In genomic region chr13:20525601-20526544, GRCh38 we compare ENCODE assay signal across 1 cellular context.
TF ChIP-seq lines count a peak whose summit lies in the region.

A gene with protein sequence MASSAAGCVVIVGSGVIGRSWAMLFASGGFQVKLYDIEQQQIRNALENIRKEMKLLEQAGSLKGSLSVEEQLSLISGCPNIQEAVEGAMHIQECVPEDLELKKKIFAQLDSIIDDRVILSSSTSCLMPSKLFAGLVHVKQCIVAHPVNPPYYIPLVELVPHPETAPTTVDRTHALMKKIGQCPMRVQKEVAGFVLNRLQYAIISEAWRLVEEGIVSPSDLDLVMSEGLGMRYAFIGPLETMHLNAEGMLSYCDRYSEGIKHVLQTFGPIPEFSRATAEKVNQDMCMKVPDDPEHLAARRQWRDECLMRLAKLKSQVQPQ (minus strand): TSS chr13:20525857. CDS start chr13:20525794, 63 bp downstream.

TF ChIP-seq in HepG2, 621 proteins besides CTCF, POLR2A, EP300 and RAD21 (continued from another document and continues in another):
- TF ChIP-seq, protein P1, sequence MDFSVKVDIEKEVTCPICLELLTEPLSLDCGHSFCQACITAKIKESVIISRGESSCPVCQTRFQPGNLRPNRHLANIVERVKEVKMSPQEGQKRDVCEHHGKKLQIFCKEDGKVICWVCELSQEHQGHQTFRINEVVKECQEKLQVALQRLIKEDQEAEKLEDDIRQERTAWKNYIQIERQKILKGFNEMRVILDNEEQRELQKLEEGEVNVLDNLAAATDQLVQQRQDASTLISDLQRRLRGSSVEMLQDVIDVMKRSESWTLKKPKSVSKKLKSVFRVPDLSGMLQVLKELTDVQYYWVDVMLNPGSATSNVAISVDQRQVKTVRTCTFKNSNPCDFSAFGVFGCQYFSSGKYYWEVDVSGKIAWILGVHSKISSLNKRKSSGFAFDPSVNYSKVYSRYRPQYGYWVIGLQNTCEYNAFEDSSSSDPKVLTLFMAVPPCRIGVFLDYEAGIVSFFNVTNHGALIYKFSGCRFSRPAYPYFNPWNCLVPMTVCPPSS (IDR thresholded peaks at IDR 0.05): no peak
- no peak for TF ChIP-seq KDM1A (CRISPR knock-in tag; IDR thresholded peaks at IDR 0.05)
- 0 out of 2 replicates have a peak, but pooled peaks have one; percentile 13 for TF ChIP-seq ZNF724P (CRISPR knock-in tag; IDR thresholded peaks at IDR 0.05; ENCODE audit: borderline replicate concordance)
- TF ChIP-seq MAZ (IDR thresholded peaks at IDR 0.05; ENCODE audit: borderline replicate concordance, low read depth, low read length): no peak; the same call in 1 of the 2 replicates
- TF ChIP-seq MAZ (CRISPR knock-in tag; IDR thresholded peaks at IDR 0.05; ENCODE audit: low read depth): peak; percentile 85
- TF ChIP-seq, protein P2, sequence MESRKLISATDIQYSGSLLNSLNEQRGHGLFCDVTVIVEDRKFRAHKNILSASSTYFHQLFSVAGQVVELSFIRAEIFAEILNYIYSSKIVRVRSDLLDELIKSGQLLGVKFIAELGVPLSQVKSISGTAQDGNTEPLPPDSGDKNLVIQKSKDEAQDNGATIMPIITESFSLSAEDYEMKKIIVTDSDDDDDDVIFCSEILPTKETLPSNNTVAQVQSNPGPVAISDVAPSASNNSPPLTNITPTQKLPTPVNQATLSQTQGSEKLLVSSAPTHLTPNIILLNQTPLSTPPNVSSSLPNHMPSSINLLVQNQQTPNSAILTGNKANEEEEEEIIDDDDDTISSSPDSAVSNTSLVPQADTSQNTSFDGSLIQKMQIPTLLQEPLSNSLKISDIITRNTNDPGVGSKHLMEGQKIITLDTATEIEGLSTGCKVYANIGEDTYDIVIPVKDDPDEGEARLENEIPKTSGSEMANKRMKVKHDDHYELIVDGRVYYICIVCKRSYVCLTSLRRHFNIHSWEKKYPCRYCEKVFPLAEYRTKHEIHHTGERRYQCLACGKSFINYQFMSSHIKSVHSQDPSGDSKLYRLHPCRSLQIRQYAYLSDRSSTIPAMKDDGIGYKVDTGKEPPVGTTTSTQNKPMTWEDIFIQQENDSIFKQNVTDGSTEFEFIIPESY (CRISPR knock-in tag; IDR thresholded peaks at IDR 0.05): no peak
- no peak for TF ChIP-seq SMAD1 (CRISPR knock-in tag; IDR thresholded peaks at IDR 0.05; ENCODE audit: borderline replicate concordance, low read depth)
- TF ChIP-seq SNAI1 (CRISPR knock-in tag; IDR thresholded peaks at IDR 0.05; ENCODE audit: borderline replicate concordance): no peak
- TF ChIP-seq SP5 (CRISPR knock-in tag; IDR thresholded peaks at IDR 0.05; ENCODE audit: borderline replicate concordance, low read depth): no peak
- TF ChIP-seq RBM39 (IDR thresholded peaks at IDR 0.05; ENCODE audit: low read depth, low read length, poor library complexity, severe bottlenecking): no peak
- TF ChIP-seq, protein P3, sequence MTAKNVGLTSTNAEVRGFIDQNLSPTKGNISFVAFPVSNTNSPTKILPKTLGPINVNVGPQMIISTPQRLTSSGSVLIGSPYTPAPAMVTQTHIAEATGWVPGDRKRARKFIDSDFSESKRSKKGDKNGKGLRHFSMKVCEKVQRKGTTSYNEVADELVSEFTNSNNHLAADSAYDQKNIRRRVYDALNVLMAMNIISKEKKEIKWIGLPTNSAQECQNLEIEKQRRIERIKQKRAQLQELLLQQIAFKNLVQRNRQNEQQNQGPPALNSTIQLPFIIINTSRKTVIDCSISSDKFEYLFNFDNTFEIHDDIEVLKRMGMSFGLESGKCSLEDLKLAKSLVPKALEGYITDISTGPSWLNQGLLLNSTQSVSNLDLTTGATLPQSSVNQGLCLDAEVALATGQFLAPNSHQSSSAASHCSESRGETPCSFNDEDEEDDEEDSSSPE (CRISPR knock-in tag; IDR thresholded peaks at IDR 0.05): peak; percentile 52
- TF ChIP-seq ZNF562 (CRISPR knock-in tag; IDR thresholded peaks at IDR 0.05; ENCODE audit: borderline replicate concordance): no peak
- peak; percentile 77; the same call in 1 of the 2 replicates for TF ChIP-seq E2F2 (CRISPR knock-in tag; IDR thresholded peaks at IDR 0.05; ENCODE audit: borderline replicate concordance)
- TF ChIP-seq, protein P4, sequence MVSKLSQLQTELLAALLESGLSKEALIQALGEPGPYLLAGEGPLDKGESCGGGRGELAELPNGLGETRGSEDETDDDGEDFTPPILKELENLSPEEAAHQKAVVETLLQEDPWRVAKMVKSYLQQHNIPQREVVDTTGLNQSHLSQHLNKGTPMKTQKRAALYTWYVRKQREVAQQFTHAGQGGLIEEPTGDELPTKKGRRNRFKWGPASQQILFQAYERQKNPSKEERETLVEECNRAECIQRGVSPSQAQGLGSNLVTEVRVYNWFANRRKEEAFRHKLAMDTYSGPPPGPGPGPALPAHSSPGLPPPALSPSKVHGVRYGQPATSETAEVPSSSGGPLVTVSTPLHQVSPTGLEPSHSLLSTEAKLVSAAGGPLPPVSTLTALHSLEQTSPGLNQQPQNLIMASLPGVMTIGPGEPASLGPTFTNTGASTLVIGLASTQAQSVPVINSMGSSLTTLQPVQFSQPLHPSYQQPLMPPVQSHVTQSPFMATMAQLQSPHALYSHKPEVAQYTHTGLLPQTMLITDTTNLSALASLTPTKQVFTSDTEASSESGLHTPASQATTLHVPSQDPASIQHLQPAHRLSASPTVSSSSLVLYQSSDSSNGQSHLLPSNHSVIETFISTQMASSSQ (IDR thresholded peaks at IDR 0.05; ENCODE audit: low read depth): peak; percentile 40; the same call in 1 of the 2 replicates
- TF ChIP-seq, protein P4 (CRISPR knock-in tag; IDR thresholded peaks at IDR 0.05; ENCODE audit: borderline replicate concordance): no peak
- no peak for TF ChIP-seq REL (CRISPR knock-in tag; conservative IDR thresholded peaks at IDR 0.05)
- TF ChIP-seq MIER2 (CRISPR knock-in tag; IDR thresholded peaks at IDR 0.05): no peak
- 0 out of 2 replicates have a peak, but pooled peaks have one; percentile 16 for TF ChIP-seq JUND (CRISPR knock-in tag; IDR thresholded peaks at IDR 0.05)
- no peak for TF ChIP-seq GPN1 (CRISPR knock-in tag; IDR thresholded peaks at IDR 0.05; ENCODE audit: borderline replicate concordance)
- TF ChIP-seq SMARCC2 (IDR thresholded peaks at IDR 0.05): no peak
- no peak for TF ChIP-seq REXO4 (CRISPR knock-in tag; IDR thresholded peaks at IDR 0.05; ENCODE audit: borderline replicate concordance)
- TF ChIP-seq NRL (CRISPR knock-in tag; IDR thresholded peaks at IDR 0.05; ENCODE audit: borderline replicate concordance): 0 out of 2 replicates have a peak, but pooled peaks have one; percentile 20
- no peak for TF ChIP-seq TRIM24 (CRISPR knock-in tag; IDR thresholded peaks at IDR 0.05)
- TF ChIP-seq ZNF552 (CRISPR knock-in tag; IDR thresholded peaks at IDR 0.05; ENCODE audit: borderline replicate concordance): no peak
- TF ChIP-seq HOXA5 (CRISPR knock-in tag; IDR thresholded peaks at IDR 0.05): peak; percentile 53; the same call in 1 of the 2 replicates
- no peak for TF ChIP-seq ZNF383 (CRISPR knock-in tag; IDR thresholded peaks at IDR 0.05; ENCODE audit: borderline replicate concordance)
- no peak for TF ChIP-seq PCBP2 (optimal IDR thresholded peaks at IDR 0.05; ENCODE audit: low read depth, low read length, poor library complexity, severe bottlenecking)
- no peak for TF ChIP-seq STAT5B (CRISPR knock-in tag; IDR thresholded peaks at IDR 0.05)
- TF ChIP-seq ZNF839 (CRISPR knock-in tag; IDR thresholded peaks at IDR 0.05; ENCODE audit: borderline replicate concordance): 0 out of 2 replicates have a peak, but pooled peaks have one; percentile 27
- no peak for TF ChIP-seq ZFP36L2 (CRISPR knock-in tag; IDR thresholded peaks at IDR 0.05)
- peak; percentile 41; the same call in 1 of the 2 replicates for TF ChIP-seq ELF1 (CRISPR knock-in tag; IDR thresholded peaks at IDR 0.05)
- TF ChIP-seq CENPX (CRISPR knock-in tag; IDR thresholded peaks at IDR 0.05): no peak
- no peak for TF ChIP-seq ZFP62 (CRISPR knock-in tag; IDR thresholded peaks at IDR 0.05)
- TF ChIP-seq SRSF4 (IDR thresholded peaks at IDR 0.05; ENCODE audit: low read depth, low read length, poor library complexity, severe bottlenecking): no peak
- TF ChIP-seq GTF3A (CRISPR knock-in tag; conservative IDR thresholded peaks at IDR 0.05): no peak
- TF ChIP-seq CREM (IDR thresholded peaks at IDR 0.05): peak; percentile 20; the same call in 1 of the 2 replicates
- no peak for TF ChIP-seq CREM (CRISPR knock-in tag; IDR thresholded peaks at IDR 0.05)
- no peak for TF ChIP-seq HMG20A (CRISPR knock-in tag; IDR thresholded peaks at IDR 0.05; ENCODE audit: borderline replicate concordance)
- no peak for TF ChIP-seq ZNF543 (CRISPR knock-in tag; IDR thresholded peaks at IDR 0.05)
- TF ChIP-seq XRCC5 (optimal IDR thresholded peaks at IDR 0.05; ENCODE audit: low read length): no peak
- no peak; the same call in 1 of the 2 replicates for TF ChIP-seq ZNF510 (CRISPR knock-in tag; IDR thresholded peaks at IDR 0.05; ENCODE audit: low read depth)
- no peak for TF ChIP-seq ZMYM3 (CRISPR knock-in tag; IDR thresholded peaks at IDR 0.05)
- peak; percentile 33; the same call in 1 of the 2 replicates for TF ChIP-seq HNF4A (CRISPR knock-in tag; IDR thresholded peaks at IDR 0.05)
- TF ChIP-seq SIX4 (CRISPR knock-in tag; IDR thresholded peaks at IDR 0.05): no peak
- TF ChIP-seq, protein P5, sequence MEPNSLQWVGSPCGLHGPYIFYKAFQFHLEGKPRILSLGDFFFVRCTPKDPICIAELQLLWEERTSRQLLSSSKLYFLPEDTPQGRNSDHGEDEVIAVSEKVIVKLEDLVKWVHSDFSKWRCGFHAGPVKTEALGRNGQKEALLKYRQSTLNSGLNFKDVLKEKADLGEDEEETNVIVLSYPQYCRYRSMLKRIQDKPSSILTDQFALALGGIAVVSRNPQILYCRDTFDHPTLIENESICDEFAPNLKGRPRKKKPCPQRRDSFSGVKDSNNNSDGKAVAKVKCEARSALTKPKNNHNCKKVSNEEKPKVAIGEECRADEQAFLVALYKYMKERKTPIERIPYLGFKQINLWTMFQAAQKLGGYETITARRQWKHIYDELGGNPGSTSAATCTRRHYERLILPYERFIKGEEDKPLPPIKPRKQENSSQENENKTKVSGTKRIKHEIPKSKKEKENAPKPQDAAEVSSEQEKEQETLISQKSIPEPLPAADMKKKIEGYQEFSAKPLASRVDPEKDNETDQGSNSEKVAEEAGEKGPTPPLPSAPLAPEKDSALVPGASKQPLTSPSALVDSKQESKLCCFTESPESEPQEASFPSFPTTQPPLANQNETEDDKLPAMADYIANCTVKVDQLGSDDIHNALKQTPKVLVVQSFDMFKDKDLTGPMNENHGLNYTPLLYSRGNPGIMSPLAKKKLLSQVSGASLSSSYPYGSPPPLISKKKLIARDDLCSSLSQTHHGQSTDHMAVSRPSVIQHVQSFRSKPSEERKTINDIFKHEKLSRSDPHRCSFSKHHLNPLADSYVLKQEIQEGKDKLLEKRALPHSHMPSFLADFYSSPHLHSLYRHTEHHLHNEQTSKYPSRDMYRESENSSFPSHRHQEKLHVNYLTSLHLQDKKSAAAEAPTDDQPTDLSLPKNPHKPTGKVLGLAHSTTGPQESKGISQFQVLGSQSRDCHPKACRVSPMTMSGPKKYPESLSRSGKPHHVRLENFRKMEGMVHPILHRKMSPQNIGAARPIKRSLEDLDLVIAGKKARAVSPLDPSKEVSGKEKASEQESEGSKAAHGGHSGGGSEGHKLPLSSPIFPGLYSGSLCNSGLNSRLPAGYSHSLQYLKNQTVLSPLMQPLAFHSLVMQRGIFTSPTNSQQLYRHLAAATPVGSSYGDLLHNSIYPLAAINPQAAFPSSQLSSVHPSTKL (CRISPR knock-in tag; IDR thresholded peaks at IDR 0.05): peak; percentile 48
- no peak for TF ChIP-seq NCOA5 (CRISPR knock-in tag; IDR thresholded peaks at IDR 0.05)
- no peak for TF ChIP-seq ZNF180 (CRISPR knock-in tag; IDR thresholded peaks at IDR 0.05; ENCODE audit: borderline replicate concordance, low read depth)
- peak; percentile 51; the same call in 1 of the 2 replicates for TF ChIP-seq RARA (CRISPR knock-in tag; IDR thresholded peaks at IDR 0.05)
- 0 out of 2 replicates have a peak, but pooled peaks have one; percentile 21 for TF ChIP-seq ZSCAN31 (CRISPR knock-in tag; IDR thresholded peaks at IDR 0.05; ENCODE audit: low read depth)
- no peak; the same call in none of the 2 replicates for TF ChIP-seq HOXA3 (CRISPR knock-in tag; IDR thresholded peaks at IDR 0.05)
- TF ChIP-seq SNAPC5 (CRISPR knock-in tag; IDR thresholded peaks at IDR 0.05; ENCODE audit: borderline replicate concordance): no peak
- 0 out of 2 replicates have a peak, but pooled peaks have one; percentile 29 for TF ChIP-seq ZNF567 (CRISPR knock-in tag; IDR thresholded peaks at IDR 0.05; ENCODE audit: borderline replicate concordance)
- peak; percentile 59 for TF ChIP-seq ZBTB7B (CRISPR knock-in tag; IDR thresholded peaks at IDR 0.05)
- TF ChIP-seq ZBTB25 (CRISPR knock-in tag; IDR thresholded peaks at IDR 0.05): no peak
- TF ChIP-seq ESRRA (CRISPR knock-in tag; IDR thresholded peaks at IDR 0.05; ENCODE audit: low read depth): no peak
- TF ChIP-seq ZNF775 (CRISPR knock-in tag; IDR thresholded peaks at IDR 0.05; ENCODE audit: borderline replicate concordance): no peak
- no peak for TF ChIP-seq TCF12 (IDR thresholded peaks at IDR 0.05)
- no peak; the same call in 1 of the 2 replicates for TF ChIP-seq TCF12 (CRISPR knock-in tag; IDR thresholded peaks at IDR 0.05)
